Comparison of ENCODE assay signal across 26 cellular contexts in the genomic region with DNA sequence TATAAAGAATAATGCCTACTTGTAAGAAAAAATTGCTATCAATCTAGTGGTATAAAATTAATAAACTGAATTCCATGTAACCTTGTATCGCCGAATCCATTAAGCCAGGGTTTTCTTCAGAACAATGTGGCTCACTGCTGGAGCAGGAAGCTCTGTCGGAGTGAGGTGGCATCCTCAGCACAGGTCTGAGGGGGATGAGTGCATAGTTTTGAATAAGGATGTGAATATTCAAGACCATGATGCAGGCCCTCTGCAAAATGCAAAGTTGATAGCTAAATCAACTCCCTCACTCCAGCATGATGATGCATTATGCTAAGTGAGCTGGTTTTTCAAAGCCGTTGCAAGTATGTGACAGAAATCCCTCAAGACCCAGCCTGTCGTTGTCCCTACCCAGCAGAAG. TPM values are rescaled to one million over a fixed set of nuclear protein-coding genes. Genes with fewer than 3 reads are reported as not detected.
"Had no signal": no experiment of that assay in that cellular context is flagged by ENCODE, and none has a peak within 500 bp of the region (broad histone marks: within the 10 kb centered on the region; RNA-seq: fewer than 3 reads in every experiment).

No MANE protein-coding gene starts in this region.

- H3K4me3 ChIP-seq: breast epithelium, esophagus muscularis mucosa, left ventricle myocardium inferior, lung, psoas muscle, right atrium auricular region, stomach, thyroid gland, upper lobe of left lung had no signal

- H3K9me3 ChIP-seq: breast epithelium, esophagus muscularis mucosa, left ventricle myocardium inferior, psoas muscle, right atrium auricular region, stomach, thyroid gland, upper lobe of left lung had no signal

- DNase-seq: activated CD4-positive, alpha-beta T cell treated with anti-CD3 and anti-CD28 coated beads for 36 hours; activated CD4-positive, CD25-positive, alpha-beta regulatory T cell; activated CD8-positive, alpha-beta memory T cell treated with anti-CD3 and anti-CD28 coated beads, Interleukin-2, amount 10 ng/mL, durations not matched to agents 7 days and 5 days; activated CD8-positive, alpha-beta T cell treated with anti-CD3 and anti-CD28 coated beads, Interleukin-2, amount 10 ng/mL, durations not matched to agents 7 days and 5 days; activated naive CD8-positive, alpha-beta T cell treated with anti-CD3 and anti-CD28 coated beads, Interleukin-2, amount 50 U/mL, for 24 hours; activated T-cell treated with anti-CD3 and anti-CD28 coated beads, Interleukin-2, amount 50 U/mL, for 48 hours; dermis blood vessel endothelial cell; effector CD4-positive, alpha-beta T cell; foreskin keratinocyte; islet precursor cell; left ventricle myocardium inferior; naive B cell; nephron progenitor cell; psoas muscle; stimulated activated CD4-positive, alpha-beta T cell treated with anti-CD3 and anti-CD28 coated beads, Interleukin-15, amount 100 ng/mL, for 24 hours; stimulated activated CD4-positive, alpha-beta T cell treated with anti-CD3 and anti-CD28 coated beads, Interleukin-2, amount 100 ng/mL, for 24 hours; stimulated activated naive B cell treated with anti-CD40 and anti-IgM and Interleukin-4, amounts not matched to agents 10 μg/mL and 1 μg/mL and 100 μg/mL, for 72 hours; stomach; T-helper 2 cell; thyroid gland; upper lobe of left lung had no signal

- H2AFZ ChIP-seq: parathyroid adenoma had no signal

- H3K4me1 ChIP-seq: breast epithelium, esophagus muscularis mucosa, foreskin keratinocyte, left ventricle myocardium inferior, parathyroid adenoma, psoas muscle, right atrium auricular region, stomach, thyroid gland, upper lobe of left lung had no signal

- H3K79me2 ChIP-seq: parathyroid adenoma had no signal

- H3K27ac ChIP-seq: breast epithelium, esophagus muscularis mucosa, foreskin keratinocyte, left ventricle myocardium inferior, parathyroid adenoma, psoas muscle, right atrium auricular region, stomach, thyroid gland, upper lobe of left lung had no signal

- H3K9ac ChIP-seq: parathyroid adenoma had no signal

- H3K27me3 ChIP-seq: breast epithelium, esophagus muscularis mucosa, right atrium auricular region, stomach, thyroid gland, upper lobe of left lung had no signal

- H3K36me3 ChIP-seq: breast epithelium, esophagus muscularis mucosa, left ventricle myocardium inferior, right atrium auricular region, stomach, thyroid gland, upper lobe of left lung had no signal

RNA-seq across cellular contexts. Expression of a gene that starts 53.1 kb away (rescaled TPM):
- total RNA-seq: dermis blood vessel endothelial cell had no signal
